Comparison of ENCODE assay signal across 18 cellular contexts in the genomic region with DNA sequence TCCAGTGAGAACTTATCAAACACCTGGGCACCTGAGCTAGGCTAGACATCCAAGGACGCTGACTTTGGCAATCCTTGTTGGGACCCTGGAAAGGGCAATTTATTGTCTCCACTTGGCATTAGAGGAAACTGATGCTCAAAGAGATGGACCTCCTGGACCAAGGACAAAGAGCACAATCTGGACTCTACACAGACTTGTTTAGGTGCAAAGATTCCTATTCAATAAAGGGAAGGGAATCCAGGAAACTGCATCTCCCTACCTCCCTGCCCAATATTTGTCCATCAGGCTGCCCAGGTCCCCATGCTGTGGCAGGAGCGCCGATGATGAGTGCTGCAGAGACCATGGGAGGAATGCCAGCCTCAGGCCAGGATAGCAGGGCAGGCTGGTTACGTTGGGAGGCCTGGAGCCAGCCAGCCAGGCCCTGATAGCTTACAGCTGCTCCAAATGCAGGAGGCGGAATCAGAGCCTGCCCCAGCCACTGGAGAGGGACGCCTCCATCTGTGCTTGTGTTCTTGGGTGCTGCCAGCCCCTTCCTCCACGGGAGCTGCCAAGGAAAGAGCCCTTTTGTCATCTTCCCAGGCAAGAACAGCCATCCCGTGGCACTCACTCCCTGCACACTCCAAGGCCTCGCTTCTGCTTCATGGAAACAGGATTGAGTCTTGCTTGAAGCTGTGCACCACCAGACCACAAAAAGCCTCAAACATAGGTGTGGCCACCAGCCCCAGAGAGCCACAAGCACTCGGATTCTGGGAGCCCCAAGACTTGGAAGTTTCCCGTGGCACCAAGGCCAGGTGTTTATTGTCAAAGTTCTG. TPM values are rescaled to one million over a fixed set of nuclear protein-coding genes. Genes with fewer than 3 reads are reported as not detected.
DNase-seq lines count a peak whose midpoint lies in the region; ATAC-seq, FAIRE-seq and TF ChIP-seq lines count a peak whose summit lies in the region.
"Had no signal": no experiment of that assay in that cellular context is flagged by ENCODE, and none has a peak within 500 bp of the region (broad histone marks: within the 10 kb centered on the region; RNA-seq: fewer than 3 reads in every experiment).

No MANE protein-coding gene starts in this region.

- intact Hi-C loops in sciatic nerve (cut with DNase I): no loop called here

- peaks cover 0 to 37% (median 7%) of the 10 kb centered on the region in 11 experiments; a peak in 8 of 22 replicates for H3K27me3 ChIP-seq in BLaER1 treated with 17β-estradiol and CSF1 and Interleukin-3, amounts not matched to agents 10 nM and 100 nM
- no peaks in the 10 kb centered on the region for H3K27me3 ChIP-seq in astrocyte (ENCODE audit: insufficient read depth, low read length)
- H3K27me3 ChIP-seq: breast epithelium had no signal

- peaks cover 58 to 91% (median 85%) of the 10 kb centered on the region in 10 experiments for H3K4me1 ChIP-seq in BLaER1 treated with 17β-estradiol and CSF1 and Interleukin-3, amounts not matched to agents 10 nM and 100 nM
- H3K4me1 ChIP-seq in astrocyte (ENCODE audit: insufficient read depth, low read length): peaks cover 50% of the 10 kb centered on the region

- H3K27ac ChIP-seq in BLaER1 treated with 17β-estradiol and CSF1 and Interleukin-3, amounts not matched to agents 10 nM and 100 nM: no peak overlapping the region
- H3K27ac ChIP-seq in astrocyte (ENCODE audit: low read depth, low read length): peak overlapping the region; percentile 36

- H3K4me1 Mint-ChIP-seq in astrocyte (ENCODE audit: low read depth, unreplicated experiment): peaks cover 54% of the 10 kb centered on the region
- H3K4me1 Mint-ChIP-seq in type B pancreatic cell (ENCODE audit: unreplicated experiment): peaks cover 16% of the 10 kb centered on the region

- H3K9me3 Mint-ChIP-seq in astrocyte (ENCODE audit: unreplicated experiment) (no peaks in the 10 kb centered on the region), type B pancreatic cell (no peaks in the 10 kb centered on the region)
- H3K9me3 Mint-ChIP-seq: activated CD4-positive, alpha-beta memory T cell treated with anti-CD3 and anti-CD28 coated beads for 36 hours had no signal

- H3K36me3 ChIP-seq in BLaER1 treated with 17β-estradiol and CSF1 and Interleukin-3, amounts not matched to agents 10 nM and 100 nM: no peaks in the 10 kb centered on the region
- H3K36me3 ChIP-seq in astrocyte (ENCODE audit: insufficient read depth, low read length): no peaks in the 10 kb centered on the region
- H3K36me3 ChIP-seq: breast epithelium had no signal

- DNase-seq in astrocyte (ENCODE audit: low read depth): no peak
- DNase-seq in islet precursor cell: peak; percentile 56
- peak; percentile 45 for DNase-seq in sciatic nerve (ENCODE audit: low spot score)
- DNase-seq in omental fat pad (ENCODE audit: low spot score): no peak
- DNase-seq in GM13977 (ENCODE audit: low spot score): no peak
- DNase-seq in type B pancreatic cell (ENCODE audit: extremely low spot score, unreplicated experiment): no peak
- DNase-seq: activated CD4-positive, alpha-beta memory T cell treated with anti-CD3 and anti-CD28 coated beads for 36 hours; activated gamma-delta T cell; hippocampal formation; NCI-H1417; NCI-H524 treated with DMSO at 0.1 percent for 48 hours; T1000 had no signal

- H3K4me3 Mint-ChIP-seq in astrocyte (ENCODE audit: unreplicated experiment) (no peak overlapping the region), type B pancreatic cell (no peak overlapping the region)
- H3K4me3 Mint-ChIP-seq: activated CD4-positive, alpha-beta memory T cell treated with anti-CD3 and anti-CD28 coated beads for 36 hours had no signal

- no peak overlapping the region for H3K4me3 ChIP-seq in BLaER1 treated with 17β-estradiol and CSF1 and Interleukin-3, amounts not matched to agents 10 nM and 100 nM
- no peak overlapping the region for H3K4me3 ChIP-seq in astrocyte (ENCODE audit: insufficient read depth, low read depth, low read length)
- H3K4me3 ChIP-seq: breast epithelium had no signal

- no peak overlapping the region for H2AFZ ChIP-seq in astrocyte (ENCODE audit: low read depth, low read length)

- peaks cover 0 to 15% (median 6%) of the 10 kb centered on the region in 11 experiments; a peak in 8 of 22 replicates for H4K20me1 ChIP-seq in BLaER1 treated with 17β-estradiol and CSF1 and Interleukin-3, amounts not matched to agents 10 nM and 100 nM
- H4K20me1 ChIP-seq in astrocyte (ENCODE audit: insufficient read depth, low read length): no peaks in the 10 kb centered on the region

- FAIRE-seq in astrocyte (lab: Jason Lieb, UNC): no peak
- FAIRE-seq: endothelial cell of umbilical vein, GM12892, RCC 7860 had no signal

- no peak overlapping the region for H3K9ac ChIP-seq in BLaER1 treated with 17β-estradiol and CSF1 and Interleukin-3, amounts not matched to agents 10 nM and 100 nM
- H3K9ac ChIP-seq in astrocyte (ENCODE audit: low read length): no peak overlapping the region

- H3K79me2 ChIP-seq in astrocyte (ENCODE audit: insufficient read depth, low read length): no peaks in the 10 kb centered on the region

- H3K4me2 ChIP-seq in BLaER1 treated with 17β-estradiol and CSF1 and Interleukin-3, amounts not matched to agents 10 nM and 100 nM: peak overlapping the region; percentile 62 to 95 (median 81)
- no peak overlapping the region for H3K4me2 ChIP-seq in astrocyte (ENCODE audit: low read length)

- H3K27ac Mint-ChIP-seq in astrocyte (ENCODE audit: unreplicated experiment) (peak overlapping the region; percentile 59), type B pancreatic cell (no peak overlapping the region)
- H3K27ac Mint-ChIP-seq: activated CD4-positive, alpha-beta memory T cell treated with anti-CD3 and anti-CD28 coated beads for 36 hours had no signal

- H3K36me3 Mint-ChIP-seq in astrocyte (ENCODE audit: low read depth, unreplicated experiment) (peaks cover 2% of the 10 kb centered on the region), type B pancreatic cell (no peaks in the 10 kb centered on the region)
- H3K36me3 Mint-ChIP-seq: activated CD4-positive, alpha-beta memory T cell treated with anti-CD3 and anti-CD28 coated beads for 36 hours had no signal

- no peaks in the 10 kb centered on the region for H3K27me3 Mint-ChIP-seq in astrocyte (ENCODE audit: low read depth, unreplicated experiment)
- H3K27me3 Mint-ChIP-seq in type B pancreatic cell: no peaks in the 10 kb centered on the region
- H3K27me3 Mint-ChIP-seq: activated CD4-positive, alpha-beta memory T cell treated with anti-CD3 and anti-CD28 coated beads for 36 hours had no signal

- in situ Hi-C loops in GM13977 (cut with MboI; ENCODE audit: low pct_unique_long_range_greater_than_20kb, low sequenced_read_pairs, unreplicated experiment): no loop called here

- H3K9me3 ChIP-seq in BLaER1 treated with 17β-estradiol and CSF1 and Interleukin-3, amounts not matched to agents 10 nM and 100 nM (replicated peaks in 1 of 11): no peaks in the 10 kb centered on the region
- H3K9me3 ChIP-seq in astrocyte (ENCODE audit: insufficient read depth, low read depth, low read length): no peaks in the 10 kb centered on the region
- H3K9me3 ChIP-seq: breast epithelium had no signal

- ATAC-seq in sciatic nerve (no peak), omental fat pad (ENCODE audit: low FRiP score) (no peak), GM21529 (IDR thresholded peaks at IDR 0.05; ENCODE audit: unreplicated experiment) (no peak)

- TF ChIP-seq CTCF in astrocyte (IDR thresholded peaks at IDR 0.05; ENCODE audit: insufficient read depth, low read depth, low read length) (no peak), omental fat pad (IDR thresholded peaks at IDR 0.05) (no peak), GM13977 (IDR thresholded peaks at IDR 0.05; ENCODE audit: extremely low read depth, insufficient read depth, missing control alignments) (no peak), type B pancreatic cell (conservative IDR thresholded peaks at IDR 0.05) (no peak)

RNA-seq across cellular contexts. Expression of gene HS1BP3, which starts 60.0 kb away (rescaled TPM):
- 20.7 and 21.0 TPM in 2 replicates for total RNA-seq in astrocyte
- 23.2 TPM for total RNA-seq in sciatic nerve
- 10 to 100 TPM; 17.7 to 30.3 (median 22.8) TPM for total RNA-seq in omental fat pad
- 22.1 and 24.3 TPM in 2 replicates for total RNA-seq in type B pancreatic cell (ENCODE audit: low replicate concordance)

Comparison
In these comparisons a context has a peak if more than half of its experiments do, and no peak if none do; other contexts are left out.
1. DNase-seq: peak in islet precursor cell (single experiment) and sciatic nerve (single experiment); none in astrocyte (single experiment), omental fat pad (single experiment), GM13977 (single experiment) and type B pancreatic cell (single experiment).